In the genomic region with DNA sequence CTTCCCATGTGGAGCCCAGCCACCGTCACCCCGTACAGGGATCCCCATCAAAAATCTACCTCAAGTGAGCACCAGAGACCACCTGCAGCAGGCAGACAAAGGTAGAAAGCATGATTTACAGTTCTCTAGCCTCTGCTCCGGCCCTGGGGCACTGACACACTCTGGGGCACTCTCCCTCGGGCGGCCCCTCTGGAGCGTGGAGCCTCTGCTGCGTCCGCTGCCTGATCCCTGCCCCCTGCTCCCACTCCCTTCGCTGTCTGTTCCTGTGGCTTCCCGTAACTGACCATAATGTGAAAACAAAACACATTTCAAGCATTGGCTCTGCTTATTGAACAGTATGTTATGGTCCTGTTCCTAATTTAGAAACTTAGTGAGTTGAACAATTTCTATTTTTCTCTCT, we compare ENCODE assay signal across 19 cellular contexts. TPM values are rescaled to one million over a fixed set of nuclear protein-coding genes. Genes with fewer than 3 reads are reported as not detected.
DNase-seq lines count a peak whose midpoint lies in the region; ATAC-seq and TF ChIP-seq lines count a peak whose summit lies in the region.
"Had no signal": no experiment of that assay in that cellular context is flagged by ENCODE, and none has a peak within 500 bp of the region (broad histone marks: within the 10 kb centered on the region; RNA-seq: fewer than 3 reads in every experiment).

No MANE protein-coding gene starts in this region.

- ATAC-seq in stimulated activated effector memory CD8-positive, alpha-beta T cell treated with anti-CD3 and anti-CD28 coated beads, Interleukin-12 subunit alpha, Interleukin-12 subunit beta, amount 100 ng/mL, for 72 hours: no peak

- POLR2A ChIA-PET in SK-N-SH (lab: Yijun Ruan, JAX): interaction anchor here (1.6 to 2.2 kb wide), 4 partner anchors 8 to 49 kb away, joined by 4 to 27 read pairs (median 14); no protein-coding TSS in a partner anchor

- no peak overlapping the region for H3K4me3 Mint-ChIP-seq in brain
- H3K4me3 Mint-ChIP-seq in nephron progenitor cell: peak overlapping the region; percentile 48
- H3K4me3 Mint-ChIP-seq in stimulated activated effector memory CD8-positive, alpha-beta T cell treated with anti-CD3 and anti-CD28 coated beads, Interleukin-12 subunit alpha, Interleukin-12 subunit beta, amount 100 ng/mL, for 72 hours: no peak overlapping the region
- H3K4me3 Mint-ChIP-seq: CD8-positive, alpha-beta memory T cell had no signal

- no peaks in the 10 kb centered on the region for H3K36me3 ChIP-seq in SK-N-SH (replicated peaks in 1 of 2; ENCODE audit: control insufficient read depth in 1 of 2, insufficient read depth in 2 of 2, low read length in 1 of 2)
- no peaks in the 10 kb centered on the region for H3K36me3 ChIP-seq in testis (ENCODE audit: low read depth, missing control alignments)

- H3F3A ChIP-seq in SK-N-SH (replicated peaks; ENCODE audit: insufficient read depth): no peaks in the 10 kb centered on the region

- no peak overlapping the region for H2AFZ ChIP-seq in SK-N-SH (ENCODE audit: low read depth)

- no peak for TF ChIP-seq POLR2A in testis (IDR thresholded peaks at IDR 0.05)

- H3K9ac ChIP-seq in SK-N-SH: no peak overlapping the region

- no peaks in the 10 kb centered on the region for H3K79me2 ChIP-seq in SK-N-SH (ENCODE audit: insufficient read depth)

- H3K9me2 ChIP-seq in SK-N-SH: no peaks in the 10 kb centered on the region

- no peaks in the 10 kb centered on the region for H3K36me3 Mint-ChIP-seq in brain
- H3K36me3 Mint-ChIP-seq in nephron progenitor cell (ENCODE audit: low read depth): no peaks in the 10 kb centered on the region
- H3K36me3 Mint-ChIP-seq in stimulated activated effector memory CD8-positive, alpha-beta T cell treated with anti-CD3 and anti-CD28 coated beads, Interleukin-12 subunit alpha, Interleukin-12 subunit beta, amount 100 ng/mL, for 72 hours: peaks cover 7% of the 10 kb centered on the region
- H3K36me3 Mint-ChIP-seq: CD8-positive, alpha-beta memory T cell had no signal

- TF ChIP-seq CTCF in SK-N-SH (IDR thresholded peaks at IDR 0.05) (no peak), brain (conservative IDR thresholded peaks at IDR 0.05) (no peak), nephron progenitor cell (IDR thresholded peaks at IDR 0.05) (no peak), testis (IDR thresholded peaks at IDR 0.05) (no peak)

- no peaks in the 10 kb centered on the region for H3K27me3 Mint-ChIP-seq in brain
- peaks cover 4% of the 10 kb centered on the region for H3K27me3 Mint-ChIP-seq in nephron progenitor cell (ENCODE audit: low read depth, poor library complexity)
- H3K27me3 Mint-ChIP-seq: CD8-positive, alpha-beta memory T cell had no signal

- no peaks in the 10 kb centered on the region for H4K20me1 ChIP-seq in SK-N-SH (ENCODE audit: insufficient read depth)

- no peak overlapping the region for H3K4me2 ChIP-seq in SK-N-SH

- peaks cover 0 to 2% (median 0%) of the 10 kb centered on the region in 5 experiments for H3K9me3 Mint-ChIP-seq in brain
- no peaks in the 10 kb centered on the region for H3K9me3 Mint-ChIP-seq in nephron progenitor cell
- H3K9me3 Mint-ChIP-seq in stimulated activated effector memory CD8-positive, alpha-beta T cell treated with anti-CD3 and anti-CD28 coated beads, Interleukin-12 subunit alpha, Interleukin-12 subunit beta, amount 100 ng/mL, for 72 hours: no peaks in the 10 kb centered on the region
- H3K9me3 Mint-ChIP-seq: CD8-positive, alpha-beta memory T cell had no signal

- H3K4me3 ChIP-seq in SK-N-SH (ENCODE audit: low read depth in 2 of 2, low read length in 1 of 2): no peak overlapping the region
- no peak overlapping the region for H3K4me3 ChIP-seq in testis

- intact Hi-C loops in testis (cut with DNase I; ENCODE audit: low total_unique reads): no loop called here

- TF ChIP-seq EP300 in SK-N-SH (IDR thresholded peaks at IDR 0.05; ENCODE audit: borderline replicate concordance in 1 of 2, low read depth in 1 of 2, low read length in 1 of 2): no peak

- no peaks in the 10 kb centered on the region for H3K9me3 ChIP-seq in SK-N-SH
- no peaks in the 10 kb centered on the region for H3K9me3 ChIP-seq in testis

- 47% methylated on average over 10 of the region's 10 CpGs for WGBS in SK-N-SH (ENCODE audit: low lambda C conversion rate)
- WGBS in testis, 2 donors: 38 to 70% methylated on average over 7 to 10 of the region's 10 CpGs

- H3K27ac ChIP-seq in SK-N-SH (ENCODE audit: low read depth in 2 of 2, low read length in 1 of 2): peak overlapping the region in 1 of 2 experiments; percentile 100; a peak in 2 of 4 replicates
- H3K27ac ChIP-seq in testis: peak overlapping the region; percentile 41 to 57
- H3K27ac ChIP-seq: C4-2B had no signal

- peaks cover 0 to 98% of the 10 kb centered on the region in 2 experiments; a peak in 2 of 4 replicates for H3K4me1 ChIP-seq in SK-N-SH (ENCODE audit: control insufficient read depth in 1 of 2, insufficient read depth in 2 of 2, low read depth in 1 of 2, low read length in 1 of 2)
- peaks cover 8% of the 10 kb centered on the region for H3K4me1 ChIP-seq in testis

- no peak for DNase-seq in SK-N-SH
- DNase-seq in nephron progenitor cell: peak; percentile 51
- DNase-seq in testis: peak; percentile 42
- no peak for DNase-seq in stimulated activated effector memory CD8-positive, alpha-beta T cell treated with anti-CD3 and anti-CD28 coated beads, Interleukin-12 subunit alpha, Interleukin-12 subunit beta, amount 100 ng/mL, for 72 hours (ENCODE audit: low spot score in 2 of 2)
- no peak for DNase-seq in NCI-H1417 treated with DMSO at 0.1 percent for 48 hours (lab: John Stamatoyannopoulos, UW)
- DNase-seq in RKO (ENCODE audit: low spot score): no peak
- DNase-seq: Calu3; CD8-positive, alpha-beta memory T cell; DMS153; Karpas-422; MV-4-11; NCI-H1694; NCI-H2081 treated with DMSO at 0.1 percent for 48 hours; NCI-H446; NCI-H526 treated with DMSO at 0.1 percent for 48 hours; OCI-M1; Right ventricle myocardium superior had no signal

- CTCF ChIA-PET in SK-N-SH (lab: Yijun Ruan, JAX): interaction anchor here (1.8 to 4.5 kb wide), 6 partner anchors 8 to 160 kb away, joined by 5 to 41 read pairs (median 16); no protein-coding TSS in a partner anchor

- TF ChIP-seq RAD21 in SK-N-SH (IDR thresholded peaks at IDR 0.05; ENCODE audit: low read length): no peak

- H3K4me1 Mint-ChIP-seq in brain (peaks cover 86% of the 10 kb centered on the region), nephron progenitor cell (peaks cover 45% of the 10 kb centered on the region)
- H3K4me1 Mint-ChIP-seq in stimulated activated effector memory CD8-positive, alpha-beta T cell treated with anti-CD3 and anti-CD28 coated beads, Interleukin-12 subunit alpha, Interleukin-12 subunit beta, amount 100 ng/mL, for 72 hours: peaks cover 7% of the 10 kb centered on the region
- H3K4me1 Mint-ChIP-seq: CD8-positive, alpha-beta memory T cell had no signal

- H3K27me3 ChIP-seq in SK-N-SH (ENCODE audit: insufficient read depth): no peaks in the 10 kb centered on the region
- H3K27me3 ChIP-seq in testis: no peaks in the 10 kb centered on the region

- peak overlapping the region in 4 of 5 experiments; percentile 73 to 87 (median 83) for H3K27ac Mint-ChIP-seq in brain
- no peak overlapping the region for H3K27ac Mint-ChIP-seq in nephron progenitor cell
- no peak overlapping the region for H3K27ac Mint-ChIP-seq in stimulated activated effector memory CD8-positive, alpha-beta T cell treated with anti-CD3 and anti-CD28 coated beads, Interleukin-12 subunit alpha, Interleukin-12 subunit beta, amount 100 ng/mL, for 72 hours

TF ChIP-seq in SK-N-SH, 30 proteins besides CTCF, POLR2A, EP300 and RAD21:
- no peak for TF ChIP-seq JUND (IDR thresholded peaks at IDR 0.05)
- peak; percentile 34 for TF ChIP-seq CHD2 (IDR thresholded peaks at IDR 0.05; ENCODE audit: low read length, partially characterized antibody)
TF ChIP-seq in SK-N-SH: peak in this region for 1.

RNA-seq across cellular contexts. Expression of a gene that starts 22.9 kb away (rescaled TPM):
- 47.8 and 49.2 TPM in 2 replicates for polyA plus RNA-seq in SK-N-SH (2012; rRNA removed)
- polyA plus RNA-seq in SK-N-SH (2012; cell fraction: cytosol; rRNA removed): 20.4 and 34.9 TPM in 2 replicates
- polyA plus RNA-seq in SK-N-SH (2012; cell fraction: nucleus; rRNA removed): 33.8 and 42.1 TPM in 2 replicates
- polyA plus RNA-seq in brain (ENCODE audit: insufficient read depth, low read depth, low replicate concordance): 28.5 TPM
- 10 to 100 TPM; 63.2 to 72.4 TPM for total RNA-seq in testis
- 37.6 TPM for polyA plus RNA-seq in testis (ENCODE audit: insufficient read depth, low read depth, low replicate concordance)

RNA-seq across cellular contexts. Expression of a gene that starts 31.6 kb away (rescaled TPM):
- polyA plus RNA-seq in SK-N-SH (2012; rRNA removed) (40.7 and 46.5 TPM in 2 replicates), brain (ENCODE audit: insufficient read depth, low read depth, low replicate concordance) (14.4 TPM), testis (ENCODE audit: insufficient read depth, low read depth, low replicate concordance) (16.0 TPM)
- polyA plus RNA-seq in SK-N-SH (2012; cell fraction: cytosol; rRNA removed): 22.5 and 32.0 TPM in 2 replicates
- polyA plus RNA-seq in SK-N-SH (2012; cell fraction: nucleus; rRNA removed): 59.4 and 69.3 TPM in 2 replicates
- 10 to 100 TPM; 18.9 to 21.1 TPM for total RNA-seq in testis

RNA-seq across cellular contexts. Expression of a gene that starts 31.7 kb away (rescaled TPM):
- 43.6 and 56.2 TPM in 2 replicates for polyA plus RNA-seq in SK-N-SH (2012; rRNA removed)
- polyA plus RNA-seq in SK-N-SH (2012; cell fraction: cytosol; rRNA removed): 23.0 and 30.4 TPM in 2 replicates
- polyA plus RNA-seq in SK-N-SH (2012; cell fraction: nucleus; rRNA removed): 124 and 132 TPM in 2 replicates
- 26.0 TPM for polyA plus RNA-seq in brain (ENCODE audit: insufficient read depth, low read depth, low replicate concordance)
- 10 to 100 TPM; 26.9 to 29.2 TPM for total RNA-seq in testis
- 28.0 TPM for polyA plus RNA-seq in testis (ENCODE audit: insufficient read depth, low read depth, low replicate concordance)

RNA-seq across cellular contexts. Expression of a gene that starts 36.7 kb away (rescaled TPM):
- polyA plus RNA-seq in SK-N-SH (2012; rRNA removed) (0.83 and 0.95 TPM in 2 replicates), brain (ENCODE audit: insufficient read depth, low read depth, low replicate concordance) (18.3 TPM), testis (ENCODE audit: insufficient read depth, low read depth, low replicate concordance) (763 TPM)
- 0.33 and 0.73 TPM in 2 replicates for polyA plus RNA-seq in SK-N-SH (2012; cell fraction: cytosol; rRNA removed)
- 4.2 and 8.1 TPM in 2 replicates for polyA plus RNA-seq in SK-N-SH (2012; cell fraction: nucleus; rRNA removed)
- 100 to 1,000 TPM; 241 to 335 TPM for total RNA-seq in testis
- total RNA-seq: Right ventricle myocardium superior had no signal

RNA-seq across cellular contexts. Expression of a gene that starts 41.6 kb away (rescaled TPM):
- polyA plus RNA-seq in SK-N-SH (2012; rRNA removed) (28.1 and 32.3 TPM in 2 replicates), brain (ENCODE audit: insufficient read depth, low read depth, low replicate concordance) (25.5 TPM), testis (ENCODE audit: insufficient read depth, low read depth, low replicate concordance) (60.1 TPM)
- polyA plus RNA-seq in SK-N-SH (2012; cell fraction: cytosol; rRNA removed): 19.1 and 27.8 TPM in 2 replicates
- polyA plus RNA-seq in SK-N-SH (2012; cell fraction: nucleus; rRNA removed): 34.1 and 37.0 TPM in 2 replicates
- total RNA-seq in testis: 10 to 100 TPM; 50.0 to 52.2 TPM

Comparison
In these comparisons a context has a peak if more than half of its experiments do, and no peak if none do; other contexts are left out.
1. DNase-seq: peak in nephron progenitor cell (single experiment) and testis (single experiment); none in SK-N-SH (single experiment), stimulated activated effector memory CD8-positive, alpha-beta T cell treated with anti-CD3 and anti-CD28 coated beads, Interleukin-12 subunit alpha, Interleukin-12 subunit beta, amount 100 ng/mL, for 72 hours (0 of 2), NCI-H1417 treated with DMSO at 0.1 percent for 48 hours (single experiment) and RKO (single experiment).
2. H3K27ac Mint-ChIP-seq: peak in brain (4 of 5); none in nephron progenitor cell (single experiment) and stimulated activated effector memory CD8-positive, alpha-beta T cell treated with anti-CD3 and anti-CD28 coated beads, Interleukin-12 subunit alpha, Interleukin-12 subunit beta, amount 100 ng/mL, for 72 hours (single experiment).